In the genomic region with DNA sequence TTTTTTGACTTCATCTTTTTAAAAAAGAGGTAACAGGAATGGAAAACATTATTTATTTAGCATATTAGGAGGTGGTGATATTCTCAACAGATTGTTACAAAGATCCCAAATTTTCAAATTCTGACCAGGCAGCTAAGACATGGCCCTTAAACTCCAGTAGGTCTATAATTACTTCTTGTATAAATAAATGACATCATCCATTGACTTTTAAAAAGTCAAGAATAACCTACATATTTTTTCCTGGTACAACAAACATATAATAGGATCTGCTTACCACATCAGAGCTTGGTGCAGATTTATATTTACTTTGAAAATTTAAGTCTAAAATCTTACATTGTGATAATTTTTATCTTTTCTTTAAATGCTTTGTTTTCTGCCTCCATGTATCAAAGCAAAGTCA, we compare ENCODE assay signal across 23 cellular contexts.
DNase-seq lines count a peak whose midpoint lies in the region.
"Had no signal": no experiment of that assay in that cellular context is flagged by ENCODE, and none has a peak within 500 bp of the region (broad histone marks: within the 10 kb centered on the region; RNA-seq: fewer than 3 reads in every experiment).

No MANE protein-coding gene starts in this region.

- no peaks in the 10 kb centered on the region for H3K79me2 ChIP-seq in GM23248 (ENCODE audit: insufficient read depth)

- H3K9me3 ChIP-seq in GM23248 (ENCODE audit: low read depth): no peaks in the 10 kb centered on the region
- H3K9me3 ChIP-seq: BE2C had no signal

- in situ Hi-C loops in GM23248 (cut with MboI): no loop called here

- H3K4me3 ChIP-seq in GM23248: no peak overlapping the region
- H3K4me3 ChIP-seq: A549; BLaER1 treated with 17β-estradiol and CSF1 and Interleukin-3, amounts not matched to agents 10 nM and 100 nM; GM12878; GM23338 had no signal

- H3K27ac ChIP-seq in GM23248: no peak overlapping the region
- H3K27ac ChIP-seq: 22Rv1; A549; BLaER1 treated with 17β-estradiol and CSF1 and Interleukin-3, amounts not matched to agents 10 nM and 100 nM had no signal

- no peak overlapping the region for H3K9ac ChIP-seq in GM23248
- H3K9ac ChIP-seq: BLaER1 treated with 17β-estradiol and CSF1 and Interleukin-3, amounts not matched to agents 10 nM and 100 nM had no signal

- no peaks in the 10 kb centered on the region for H3K36me3 ChIP-seq in GM23248 (ENCODE audit: low read depth)
- H3K36me3 ChIP-seq: BE2C; BLaER1 treated with 17β-estradiol and CSF1 and Interleukin-3, amounts not matched to agents 10 nM and 100 nM had no signal

- DNase-seq in DMS53 (lab: John Stamatoyannopoulos, UW) (peak; percentile 21), DMS53 treated with DMSO at 0.1 percent for 48 hours (lab: John Stamatoyannopoulos, UW; ENCODE audit: unreplicated experiment) (no peak), GM23248 (peak; percentile 6), amniotic epithelial cell (ENCODE audit: low read depth) (peak; percentile 1), iris pigment epithelial cell (ENCODE audit: low read depth) (peak; percentile 1), A172 (ENCODE audit: low spot score) (no peak)
- no peak for DNase-seq in stimulated activated CD8-positive, alpha-beta memory T cell treated with anti-CD3 and anti-CD28 coated beads, Interleukin-4, amount 100 ng/mL, for 48 hours
- DNase-seq: ACHN; AML-193; BE2C; Calu3; CD4-positive, alpha-beta memory T cell; COR-L47; DMS79; EL; GDM1; H9; HFFc6 had no signal

- H3F3A ChIP-seq in GM23248 (ENCODE audit: insufficient read depth): no peaks in the 10 kb centered on the region

- no peaks in the 10 kb centered on the region for H3K4me1 ChIP-seq in GM23248 (ENCODE audit: insufficient read depth)
- H3K4me1 ChIP-seq: A549; BE2C; BLaER1 treated with 17β-estradiol and CSF1 and Interleukin-3, amounts not matched to agents 10 nM and 100 nM had no signal

- no peaks in the 10 kb centered on the region for H4K20me1 ChIP-seq in GM23248 (ENCODE audit: insufficient read depth)
- H4K20me1 ChIP-seq: BLaER1 treated with 17β-estradiol and CSF1 and Interleukin-3, amounts not matched to agents 10 nM and 100 nM had no signal

- H3K27me3 ChIP-seq in GM23248 (replicated peaks; ENCODE audit: insufficient read depth): no peaks in the 10 kb centered on the region
- H3K27me3 ChIP-seq: BE2C; BLaER1 treated with 17β-estradiol and CSF1 and Interleukin-3, amounts not matched to agents 10 nM and 100 nM had no signal

- no peak overlapping the region for H2AFZ ChIP-seq in GM23248
- H2AFZ ChIP-seq: GM23338 had no signal

- no peak overlapping the region for H3K4me2 ChIP-seq in GM23248 (ENCODE audit: unreplicated experiment)
- H3K4me2 ChIP-seq: A549; BLaER1 treated with 17β-estradiol and CSF1 and Interleukin-3, amounts not matched to agents 10 nM and 100 nM; GM23338 had no signal

- no peaks in the 10 kb centered on the region for H3K9me2 ChIP-seq in GM23248 (ENCODE audit: insufficient read depth)

Comparison
In these comparisons a context has a peak if more than half of its experiments do, and no peak if none do; other contexts are left out.
1. DNase-seq: peak in DMS53 (single experiment), GM23248 (single experiment), amniotic epithelial cell (single experiment) and iris pigment epithelial cell (single experiment); none in DMS53 treated with DMSO at 0.1 percent for 48 hours (single experiment), stimulated activated CD8-positive, alpha-beta memory T cell treated with anti-CD3 and anti-CD28 coated beads, Interleukin-4, amount 100 ng/mL, for 48 hours (single experiment) and A172 (single experiment).